In genomic region chr20:53880108-53880641, GRCh38 we compare ENCODE assay signal across 18 cellular contexts.
"Had no signal": no experiment of that assay in that cellular context is flagged by ENCODE, and none has a peak within 500 bp of the region (broad histone marks: within the 10 kb centered on the region; RNA-seq: fewer than 3 reads in every experiment).

No MANE protein-coding gene starts in this region.

- H3K27me3 Mint-ChIP-seq: activated T-helper 17 cell treated with anti-CD3 and anti-CD28 coated beads, Interleukin-2, amount 50 U/mL, for 72 hours; naive B cell; T-cell; type B pancreatic cell had no signal

- H3K27ac Mint-ChIP-seq: activated T-helper 17 cell treated with anti-CD3 and anti-CD28 coated beads, Interleukin-2, amount 50 U/mL, for 72 hours; type B pancreatic cell had no signal

- ATAC-seq: activated T-helper 17 cell treated with anti-CD3 and anti-CD28 coated beads, Interleukin-2, amount 50 U/mL, for 72 hours; esophagus mucosa; left cardiac atrium; lower lobe of right lung; stimulated activated naive CD8-positive, alpha-beta T cell treated with anti-CD3 and anti-CD28 coated beads, Interleukin-15, Interleukin-2, amounts not matched to agents 100 U/mL and 50 U/mL, for 24 hours; T-cell had no signal

- DNase-seq: activated CD4-positive, alpha-beta T cell treated with anti-CD3 and anti-CD28 coated beads for 4 hours; activated naive CD4-positive, alpha-beta T cell treated with anti-CD3 and anti-CD28 coated beads, Interleukin-2, amount 50 U/mL, for 16 hours; activated T-cell treated with anti-CD3 and anti-CD28 coated beads for 4 hours; anterior cingulate cortex; dorsolateral prefrontal cortex; left cardiac atrium; lower lobe of right lung; naive B cell; occipital lobe; stimulated activated CD4-positive, alpha-beta T cell treated with anti-CD3 and anti-CD28 coated beads, Interleukin-12 subunit alpha, Interleukin-12 subunit beta, amount 100 ng/mL, for 4 hours; stimulated activated CD4-positive, alpha-beta T cell treated with anti-CD3 and anti-CD28 coated beads, Interleukin-2, amount 100 ng/mL, for 48 hours; stimulated activated naive CD8-positive, alpha-beta T cell treated with anti-CD3 and anti-CD28 coated beads, Interleukin-15, Interleukin-2, amounts not matched to agents 100 U/mL and 50 U/mL, for 24 hours; T-cell; T1000; WERI-Rb-1 had no signal

- H3K9me3 Mint-ChIP-seq: activated T-helper 17 cell treated with anti-CD3 and anti-CD28 coated beads, Interleukin-2, amount 50 U/mL, for 72 hours; naive B cell; type B pancreatic cell had no signal

- H3K4me3 Mint-ChIP-seq: activated T-helper 17 cell treated with anti-CD3 and anti-CD28 coated beads, Interleukin-2, amount 50 U/mL, for 72 hours; naive B cell; T-cell; type B pancreatic cell had no signal

- H3K36me3 Mint-ChIP-seq: naive B cell, T-cell, type B pancreatic cell had no signal
